Comparison of ENCODE assay signal across 17 cellular contexts in the genomic region with DNA sequence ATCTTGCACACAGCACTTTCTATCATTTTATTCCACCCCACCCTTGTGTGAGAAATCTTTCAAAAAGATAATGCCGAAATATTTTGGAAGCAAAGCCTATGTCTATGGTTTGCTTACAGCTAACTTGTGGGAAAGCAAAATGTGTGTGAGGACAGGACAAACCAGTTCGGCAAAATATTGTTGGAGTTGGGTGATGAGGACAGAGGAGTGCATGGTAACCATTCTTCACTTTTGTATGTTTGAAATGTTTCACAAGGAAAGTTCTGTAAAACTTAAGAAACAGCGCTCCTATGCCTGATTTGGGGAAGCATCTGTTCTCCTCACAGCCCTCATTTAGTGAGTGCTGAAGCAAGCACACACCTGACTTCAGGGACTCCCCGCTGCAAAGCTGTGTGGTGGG.
A peak's percentile ranks its signal among the peaks of the same experiment; 100 is the strongest.
DNase-seq lines count a peak whose midpoint lies in the region; ATAC-seq and TF ChIP-seq lines count a peak whose summit lies in the region.
"Had no signal": no experiment of that assay in that cellular context is flagged by ENCODE, and none has a peak within 500 bp of the region (broad histone marks: within the 10 kb centered on the region; RNA-seq: fewer than 3 reads in every experiment).

No MANE protein-coding gene starts in this region.

- no peaks in the 10 kb centered on the region for H3K9me3 ChIP-seq in right atrium auricular region
- peaks cover 2% of the 10 kb centered on the region for H3K9me3 ChIP-seq in trophoblast cell (ENCODE audit: insufficient read depth, low read depth, low read length)
- H3K9me3 ChIP-seq: A549 had no signal

- H3K79me2 ChIP-seq in trophoblast cell (ENCODE audit: control insufficient read depth, insufficient read depth, low read length, poor library complexity), result no peaks in the 10 kb centered on the region

- no peak overlapping the region for H3K4me2 ChIP-seq in trophoblast cell (ENCODE audit: low read length)
- H3K4me2 ChIP-seq: A549 had no signal

- H3K36me3 ChIP-seq in right atrium auricular region (no peaks in the 10 kb centered on the region), trophoblast cell (ENCODE audit: control insufficient read depth in 1 of 2, insufficient read depth in 2 of 2, low read length in 2 of 2) (no peaks in the 10 kb centered on the region)

- ATAC-seq in HG03469 (IDR thresholded peaks at IDR 0.05; ENCODE audit: unreplicated experiment), result no peak
- ATAC-seq: A549; CD8-positive, alpha-beta T cell; K562 had no signal

- no peaks in the 10 kb centered on the region for H3K79me1 ChIP-seq in trophoblast cell (ENCODE audit: low read length)

- no peak overlapping the region for H2BK120ac ChIP-seq in trophoblast cell (ENCODE audit: insufficient read depth, low read length, poor library complexity)

- no peak overlapping the region for H4K12ac ChIP-seq in trophoblast cell (ENCODE audit: low read depth, low read length)

- TF ChIP-seq CTCF in right atrium auricular region (IDR thresholded peaks at IDR 0.05), result no peak
- TF ChIP-seq CTCF in LNCaP clone FGC (IDR thresholded peaks at IDR 0.05; ENCODE audit: control insufficient read depth, extremely low read depth, insufficient read depth), result no peak

- H2AFZ ChIP-seq in trophoblast cell (ENCODE audit: insufficient read depth, low read length, poor library complexity), result no peak overlapping the region

- H2AK5ac ChIP-seq in trophoblast cell (ENCODE audit: low read length), result no peak overlapping the region

- H3K27me3 ChIP-seq in right atrium auricular region, result no peaks in the 10 kb centered on the region
- H3K27me3 ChIP-seq in trophoblast cell (ENCODE audit: insufficient read depth, low read length), result no peaks in the 10 kb centered on the region

- H3K18ac ChIP-seq in trophoblast cell (ENCODE audit: low read length), result no peak overlapping the region

- H3K27ac ChIP-seq in right atrium auricular region (no peak overlapping the region), trophoblast cell (ENCODE audit: low read depth, low read length) (no peak overlapping the region)
- H3K27ac ChIP-seq: A549, C4-2B, HL-60 had no signal

- no peak overlapping the region for H3K14ac ChIP-seq in trophoblast cell (ENCODE audit: low read length)

- no peak overlapping the region for H3K23ac ChIP-seq in trophoblast cell (ENCODE audit: low read length)

- no peak overlapping the region for H2BK5ac ChIP-seq in trophoblast cell (ENCODE audit: low read depth, low read length, poor library complexity)

- H3K4ac ChIP-seq in trophoblast cell (ENCODE audit: low read depth, low read length), result no peak overlapping the region

- H3K4me1 ChIP-seq in right atrium auricular region (no peaks in the 10 kb centered on the region), trophoblast cell (ENCODE audit: control insufficient read depth in 1 of 2, insufficient read depth in 2 of 2, low read length in 2 of 2) (no peaks in the 10 kb centered on the region)
- H3K4me1 ChIP-seq: A549 had no signal

- H4K91ac ChIP-seq in trophoblast cell (ENCODE audit: low read depth, low read length), result no peak overlapping the region

- H2BK12ac ChIP-seq in trophoblast cell (ENCODE audit: low read length), result no peak overlapping the region

- DNase-seq in right atrium auricular region (ENCODE audit: low spot score) (peak; percentile 11), cardiac septum (ENCODE audit: low spot score) (no peak), LNCaP clone FGC (ENCODE audit: low read depth) (peak; percentile 25), trophoblast cell (peak; percentile 26 to 84), HK-2 (ENCODE audit: unreplicated experiment) (no peak)
- DNase-seq: AML-193, Calu3, DMS79 treated with DMSO at 0.1 percent for 48 hours, GF-D8, H9, IMR-90 had no signal

- H3K4me3 ChIP-seq in right atrium auricular region (no peak overlapping the region), LNCaP clone FGC (ENCODE audit: low read depth, low read length) (no peak overlapping the region), trophoblast cell (ENCODE audit: low read depth, low read length) (no peak overlapping the region)
- H3K4me3 ChIP-seq: A549, K562 had no signal

- H4K8ac ChIP-seq in trophoblast cell (ENCODE audit: low read depth, low read length), result no peak overlapping the region

- intact Hi-C loops in cardiac septum (cut with DNase I), result no loop called here

- no CpG with 5 or more reads among the region's 4 CpGs for WGBS in trophoblast cell (ENCODE audit: extremely low coverage, insufficient coverage, insufficient read length)

- no peak overlapping the region for H3K9ac ChIP-seq in trophoblast cell (ENCODE audit: low read length)

Comparison
In these comparisons a context has a peak if more than half of its experiments do, and no peak if none do; other contexts are left out.
1. DNase-seq: peak in right atrium auricular region (single experiment), LNCaP clone FGC (single experiment) and trophoblast cell (2 of 2); none in cardiac septum (single experiment) and HK-2 (single experiment).